In genomic region chr1:202144510-202145324, GRCh38 we compare ENCODE assay signal across 1 cellular context.
A peak's percentile ranks its signal among the peaks of the same experiment; 100 is the strongest.
TF ChIP-seq lines count a peak whose summit lies in the region.

Gene ARL8A (minus strand): TSS chr1:202144737. CDS start chr1:202144572, 165 bp downstream.

TF ChIP-seq in K562, 482 proteins besides CTCF, POLR2A, EP300 and RAD21 (continued from another document and continues in another):
- peak; percentile 42 for TF ChIP-seq ARID4B (CRISPR knock-in tag; IDR thresholded peaks at IDR 0.05)
- TF ChIP-seq BHLHE40 (IDR thresholded peaks at IDR 0.05; ENCODE audit: low read length) = no peak
- TF ChIP-seq NR0B1 (IDR thresholded peaks at IDR 0.05; ENCODE audit: partially characterized antibody) = no peak
- TF ChIP-seq DEAF1 (CRISPR knock-in tag; IDR thresholded peaks at IDR 0.05) = 0 out of 2 replicates have a peak, but pooled peaks have one; percentile 13
- TF ChIP-seq THAP12 (CRISPR knock-in tag; IDR thresholded peaks at IDR 0.05) = 0 out of 2 replicates have a peak, but pooled peaks have one; percentile 15
- TF ChIP-seq MAZ (CRISPR knock-in tag; conservative IDR thresholded peaks at IDR 0.05 in 1 of 2, IDR thresholded peaks at IDR 0.05 in 1 of 2) = peak; percentile 29 to 89; a peak in 2 of 4 replicates
- TF ChIP-seq ZNF263 (CRISPR knock-in tag; IDR thresholded peaks at IDR 0.05; ENCODE audit: borderline replicate concordance) = peak; percentile 64; the same call in 1 of the 2 replicates
- TF ChIP-seq, protein P1, sequence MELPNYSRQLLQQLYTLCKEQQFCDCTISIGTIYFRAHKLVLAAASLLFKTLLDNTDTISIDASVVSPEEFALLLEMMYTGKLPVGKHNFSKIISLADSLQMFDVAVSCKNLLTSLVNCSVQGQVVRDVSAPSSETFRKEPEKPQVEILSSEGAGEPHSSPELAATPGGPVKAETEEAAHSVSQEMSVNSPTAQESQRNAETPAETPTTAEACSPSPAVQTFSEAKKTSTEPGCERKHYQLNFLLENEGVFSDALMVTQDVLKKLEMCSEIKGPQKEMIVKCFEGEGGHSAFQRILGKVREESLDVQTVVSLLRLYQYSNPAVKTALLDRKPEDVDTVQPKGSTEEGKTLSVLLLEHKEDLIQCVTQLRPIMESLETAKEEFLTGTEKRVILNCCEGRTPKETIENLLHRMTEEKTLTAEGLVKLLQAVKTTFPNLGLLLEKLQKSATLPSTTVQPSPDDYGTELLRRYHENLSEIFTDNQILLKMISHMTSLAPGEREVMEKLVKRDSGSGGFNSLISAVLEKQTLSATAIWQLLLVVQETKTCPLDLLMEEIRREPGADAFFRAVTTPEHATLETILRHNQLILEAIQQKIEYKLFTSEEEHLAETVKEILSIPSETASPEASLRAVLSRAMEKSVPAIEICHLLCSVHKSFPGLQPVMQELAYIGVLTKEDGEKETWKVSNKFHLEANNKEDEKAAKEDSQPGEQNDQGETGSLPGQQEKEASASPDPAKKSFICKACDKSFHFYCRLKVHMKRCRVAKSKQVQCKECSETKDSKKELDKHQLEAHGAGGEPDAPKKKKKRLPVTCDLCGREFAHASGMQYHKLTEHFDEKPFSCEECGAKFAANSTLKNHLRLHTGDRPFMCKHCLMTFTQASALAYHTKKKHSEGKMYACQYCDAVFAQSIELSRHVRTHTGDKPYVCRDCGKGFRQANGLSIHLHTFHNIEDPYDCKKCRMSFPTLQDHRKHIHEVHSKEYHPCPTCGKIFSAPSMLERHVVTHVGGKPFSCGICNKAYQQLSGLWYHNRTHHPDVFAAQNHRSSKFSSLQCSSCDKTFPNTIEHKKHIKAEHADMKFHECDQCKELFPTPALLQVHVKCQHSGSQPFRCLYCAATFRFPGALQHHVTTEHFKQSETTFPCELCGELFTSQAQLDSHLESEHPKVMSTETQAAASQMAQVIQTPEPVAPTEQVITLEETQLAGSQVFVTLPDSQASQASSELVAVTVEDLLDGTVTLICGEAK (IDR thresholded peaks at IDR 0.05) = 0 out of 2 replicates have a peak, but pooled peaks have one; percentile 38
- TF ChIP-seq, protein P1 (CRISPR knock-in tag; IDR thresholded peaks at IDR 0.05) = no peak
- TF ChIP-seq KLF1 (tag; IDR thresholded peaks at IDR 0.05) = 0 out of 2 replicates have a peak, but pooled peaks have one; percentile 37
- 0 out of 2 replicates have a peak, but pooled peaks have one; percentile 54 for TF ChIP-seq REST (CRISPR knock-in tag; IDR thresholded peaks at IDR 0.05; ENCODE audit: low read depth)
- TF ChIP-seq SRF (CRISPR knock-in tag; IDR thresholded peaks at IDR 0.05) = peak in 1 of 2 experiments; percentile 24; a peak in 1 of 4 replicates
- TF ChIP-seq ZNF134 (CRISPR knock-in tag; conservative IDR thresholded peaks at IDR 0.05) = 0 out of 2 replicates have a peak, but pooled peaks have one; percentile 27
- TF ChIP-seq MEF2A (IDR thresholded peaks at IDR 0.05; ENCODE audit: control insufficient read depth, low read depth, low read length) = no peak
- TF ChIP-seq CAMTA2 (CRISPR knock-in tag; conservative IDR thresholded peaks at IDR 0.05) = no peak
- TF ChIP-seq TEAD4 (IDR thresholded peaks at IDR 0.05; ENCODE audit: low read length) = no peak
- no peak for TF ChIP-seq TEAD4 (CRISPR knock-in tag; IDR thresholded peaks at IDR 0.05; ENCODE audit: borderline replicate concordance)
- TF ChIP-seq, protein P2, sequence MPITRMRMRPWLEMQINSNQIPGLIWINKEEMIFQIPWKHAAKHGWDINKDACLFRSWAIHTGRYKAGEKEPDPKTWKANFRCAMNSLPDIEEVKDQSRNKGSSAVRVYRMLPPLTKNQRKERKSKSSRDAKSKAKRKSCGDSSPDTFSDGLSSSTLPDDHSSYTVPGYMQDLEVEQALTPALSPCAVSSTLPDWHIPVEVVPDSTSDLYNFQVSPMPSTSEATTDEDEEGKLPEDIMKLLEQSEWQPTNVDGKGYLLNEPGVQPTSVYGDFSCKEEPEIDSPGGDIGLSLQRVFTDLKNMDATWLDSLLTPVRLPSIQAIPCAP (CRISPR knock-in tag; IDR thresholded peaks at IDR 0.05; ENCODE audit: borderline replicate concordance) = no peak
- peak; percentile 20 for TF ChIP-seq SMAD1 (IDR thresholded peaks at IDR 0.05; ENCODE audit: low read depth, low read length, partially characterized antibody)
- TF ChIP-seq ZBTB7A (IDR thresholded peaks at IDR 0.05; ENCODE audit: borderline replicate concordance, control insufficient read depth, low read depth, low read length) = peak; percentile 17; the same call in 1 of the 2 replicates
- peak; percentile 30; the same call in 1 of the 2 replicates for TF ChIP-seq ZNF764 (CRISPR knock-in tag; IDR thresholded peaks at IDR 0.05; ENCODE audit: low read depth)
- peak; percentile 26 for TF ChIP-seq GABPA (tag; conservative IDR thresholded peaks at IDR 0.05; ENCODE audit: low read depth)
- peak; percentile 43 for TF ChIP-seq HMGN3 (IDR thresholded peaks at IDR 0.05; ENCODE audit: borderline replicate concordance, extremely low read depth, insufficient read length, low read depth, low read length)
- TF ChIP-seq ZBTB17 (CRISPR knock-in tag; IDR thresholded peaks at IDR 0.05) = peak; percentile 40; the same call in 1 of the 2 replicates
- 0 out of 2 replicates have a peak, but pooled peaks have one; percentile 27 for TF ChIP-seq ETV5 (CRISPR knock-in tag; IDR thresholded peaks at IDR 0.05; ENCODE audit: low read depth)
